Comparison of ENCODE assay signal across 8 cellular contexts in the genomic region with DNA sequence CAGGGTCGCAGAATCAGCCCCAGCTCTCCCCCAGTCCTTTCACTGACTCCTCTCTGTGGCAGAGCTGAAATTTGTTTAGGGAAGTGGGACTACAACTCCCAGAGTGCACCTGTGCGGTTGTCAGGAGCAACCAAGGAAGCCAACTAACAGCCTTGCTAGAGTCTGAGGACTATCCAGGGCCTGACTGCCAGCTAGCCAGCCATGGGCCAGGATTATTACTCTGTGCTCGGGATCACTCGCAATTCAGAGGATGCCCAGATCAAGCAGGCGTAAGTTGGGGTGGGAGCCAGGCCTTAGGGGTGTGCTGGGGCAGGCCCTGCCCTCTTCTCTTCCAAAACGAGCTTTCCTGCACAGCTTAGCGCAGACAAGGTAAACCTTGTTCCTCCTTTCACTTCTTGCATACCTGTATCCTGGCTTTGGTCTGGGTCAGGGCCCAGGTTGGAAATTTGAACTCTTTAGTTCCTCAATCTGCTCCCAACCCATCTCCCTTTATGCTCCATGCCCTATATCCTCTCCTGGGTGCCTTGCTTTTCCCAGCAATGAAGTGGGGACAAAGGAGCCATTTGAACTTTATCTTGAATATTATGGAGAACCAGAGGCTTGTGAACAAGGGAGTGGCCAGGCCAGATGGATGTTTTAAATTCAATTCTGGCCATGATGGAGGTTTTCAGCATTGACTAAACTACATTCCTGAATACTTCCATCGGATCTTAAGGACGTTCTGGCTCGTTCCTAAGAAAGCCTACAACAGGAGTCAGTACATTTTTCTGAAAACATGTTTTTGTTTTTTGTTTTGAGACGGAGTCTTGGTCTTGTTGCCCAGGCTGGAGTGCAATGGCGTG.
DNase-seq lines count a peak whose midpoint lies in the region; ATAC-seq and TF ChIP-seq lines count a peak whose summit lies in the region.

A gene with protein sequence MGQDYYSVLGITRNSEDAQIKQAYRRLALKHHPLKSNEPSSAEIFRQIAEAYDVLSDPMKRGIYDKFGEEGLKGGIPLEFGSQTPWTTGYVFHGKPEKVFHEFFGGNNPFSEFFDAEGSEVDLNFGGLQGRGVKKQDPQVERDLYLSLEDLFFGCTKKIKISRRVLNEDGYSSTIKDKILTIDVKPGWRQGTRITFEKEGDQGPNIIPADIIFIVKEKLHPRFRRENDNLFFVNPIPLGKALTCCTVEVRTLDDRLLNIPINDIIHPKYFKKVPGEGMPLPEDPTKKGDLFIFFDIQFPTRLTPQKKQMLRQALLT (plus strand): TSS at position 158 of the 842 bp plus-strand sequence. CDS start 44 bp downstream, at position 202.

- peak; percentile 67 for ATAC-seq in GM19467 (IDR thresholded peaks at IDR 0.05; ENCODE audit: unreplicated experiment)
- ATAC-seq in HG03521 (IDR thresholded peaks at IDR 0.05; ENCODE audit: unreplicated experiment) = peak; percentile 79
- ATAC-seq in stimulated activated memory B cell treated with anti-CD40 and anti-IgM and Interleukin-4, amounts not matched to agents 10 μg/mL and 1 μg/mL and 100 μg/mL, for 72 hours = peak; percentile 82
- ATAC-seq in HG02840 (IDR thresholded peaks at IDR 0.05; ENCODE audit: low FRiP score, unreplicated experiment) = no peak
- no peak for ATAC-seq in GM21360 (IDR thresholded peaks at IDR 0.05; ENCODE audit: unreplicated experiment)

- peaks cover 5% of the 10 kb centered on the region for H3K27me3 Mint-ChIP-seq in stimulated activated memory B cell treated with anti-CD40 and anti-IgM and Interleukin-4, amounts not matched to agents 10 μg/mL and 1 μg/mL and 100 μg/mL, for 72 hours

- peaks cover 6% of the 10 kb centered on the region for H3K36me3 Mint-ChIP-seq in stimulated activated memory B cell treated with anti-CD40 and anti-IgM and Interleukin-4, amounts not matched to agents 10 μg/mL and 1 μg/mL and 100 μg/mL, for 72 hours

- H3K4me3 Mint-ChIP-seq in stimulated activated memory B cell treated with anti-CD40 and anti-IgM and Interleukin-4, amounts not matched to agents 10 μg/mL and 1 μg/mL and 100 μg/mL, for 72 hours = no peak within 1 kb of the TSS

- peak; percentile 50 for DNase-seq in EL
- DNase-seq in SHP77 (lab: John Stamatoyannopoulos, UW) = peak; percentile 91 to 92
- DNase-seq in foreskin fibroblast = peak; percentile 26 to 57

- no peaks in the 10 kb centered on the region for H3K4me1 Mint-ChIP-seq in stimulated activated memory B cell treated with anti-CD40 and anti-IgM and Interleukin-4, amounts not matched to agents 10 μg/mL and 1 μg/mL and 100 μg/mL, for 72 hours

- H3K4me3 ChIP-seq in foreskin fibroblast (ENCODE audit: low read depth in 1 of 2, low read length in 2 of 2) = no peak within 1 kb of the TSS

- no peak within 1 kb of the TSS for H3K27ac Mint-ChIP-seq in stimulated activated memory B cell treated with anti-CD40 and anti-IgM and Interleukin-4, amounts not matched to agents 10 μg/mL and 1 μg/mL and 100 μg/mL, for 72 hours

- TF ChIP-seq CTCF in foreskin fibroblast (IDR thresholded peaks at IDR 0.05; ENCODE audit: low read depth, low read length) = no peak

- no peaks in the 10 kb centered on the region for H3K9me3 Mint-ChIP-seq in stimulated activated memory B cell treated with anti-CD40 and anti-IgM and Interleukin-4, amounts not matched to agents 10 μg/mL and 1 μg/mL and 100 μg/mL, for 72 hours

Comparison
In these comparisons a context has a peak if more than half of its experiments do, and no peak if none do; other contexts are left out.
1. DNase-seq: peak in every context shown above with its lines; median percentile 92 in SHP77; 50 in EL; 42 in foreskin fibroblast.
2. ATAC-seq: peak in GM19467 (single experiment), HG03521 (single experiment) and stimulated activated memory B cell treated with anti-CD40 and anti-IgM and Interleukin-4, amounts not matched to agents 10 μg/mL and 1 μg/mL and 100 μg/mL, for 72 hours (single experiment); none in HG02840 (single experiment) and GM21360 (single experiment).